Comparison of ENCODE assay signal across 1 cellular context in the genomic region with DNA sequence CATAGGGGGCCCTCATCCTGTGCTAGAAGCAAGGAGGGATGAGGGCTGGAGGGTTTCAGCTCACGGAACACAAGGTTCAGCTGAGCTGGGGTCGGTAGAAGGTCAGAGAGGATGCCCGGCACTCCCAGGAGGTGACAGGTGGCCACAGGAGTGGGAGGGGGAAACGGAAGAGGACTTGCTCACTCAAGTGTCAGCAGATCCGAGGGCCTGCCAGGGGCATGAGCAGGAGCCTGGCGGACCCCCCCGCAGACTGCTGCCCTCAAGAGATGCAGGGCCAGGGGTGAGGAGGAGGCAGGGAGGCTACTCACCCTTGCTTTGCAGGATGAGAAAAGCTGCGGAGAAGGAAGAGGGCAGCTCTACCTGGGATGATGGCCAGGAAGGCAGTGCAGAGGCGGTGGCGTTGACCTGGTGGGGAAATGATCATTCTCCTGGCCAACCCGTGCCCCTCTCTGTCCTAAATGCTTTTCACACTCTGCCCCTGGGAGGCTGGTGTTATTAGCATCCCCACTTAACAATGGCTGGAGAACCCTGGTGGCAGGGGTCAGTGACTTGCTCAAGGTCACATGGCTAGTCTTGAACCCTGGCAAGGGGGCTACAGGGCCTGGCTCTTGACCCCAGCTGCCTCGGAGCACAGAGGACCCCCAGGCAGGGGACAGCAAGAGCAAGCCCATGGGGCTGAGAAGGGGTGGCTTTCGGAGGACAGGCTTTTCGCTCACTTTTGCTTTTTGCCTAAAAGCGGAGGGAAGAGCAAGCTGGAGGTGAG.
TF ChIP-seq lines count a peak whose summit lies in the region.

No MANE protein-coding gene starts in this region.

TF ChIP-seq in IMR-90, 13 proteins besides CTCF, POLR2A, EP300 and RAD21:
- TF ChIP-seq, protein P1, sequence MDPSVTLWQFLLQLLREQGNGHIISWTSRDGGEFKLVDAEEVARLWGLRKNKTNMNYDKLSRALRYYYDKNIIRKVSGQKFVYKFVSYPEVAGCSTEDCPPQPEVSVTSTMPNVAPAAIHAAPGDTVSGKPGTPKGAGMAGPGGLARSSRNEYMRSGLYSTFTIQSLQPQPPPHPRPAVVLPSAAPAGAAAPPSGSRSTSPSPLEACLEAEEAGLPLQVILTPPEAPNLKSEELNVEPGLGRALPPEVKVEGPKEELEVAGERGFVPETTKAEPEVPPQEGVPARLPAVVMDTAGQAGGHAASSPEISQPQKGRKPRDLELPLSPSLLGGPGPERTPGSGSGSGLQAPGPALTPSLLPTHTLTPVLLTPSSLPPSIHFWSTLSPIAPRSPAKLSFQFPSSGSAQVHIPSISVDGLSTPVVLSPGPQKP (IDR thresholded peaks at IDR 0.05; ENCODE audit: borderline replicate concordance, low read depth, low read length), result no peak
- TF ChIP-seq RCOR1 (IDR thresholded peaks at IDR 0.05; ENCODE audit: insufficient replicate concordance, low read length) (no peak), MAFK (IDR thresholded peaks at IDR 0.05; ENCODE audit: low read depth, low read length) (no peak), SMC3 (IDR thresholded peaks at IDR 0.05; ENCODE audit: low read depth, low read length) (no peak), CHD1 (IDR thresholded peaks at IDR 0.05; ENCODE audit: low read depth, low read length) (no peak), CEBPB (IDR thresholded peaks at IDR 0.05; ENCODE audit: low read depth, low read length) (no peak), MAZ (IDR thresholded peaks at IDR 0.05; ENCODE audit: borderline replicate concordance, low read depth, low read length) (no peak), NFE2L2 (IDR thresholded peaks at IDR 0.05; ENCODE audit: low read depth, low read length) (no peak), BHLHE40 (IDR thresholded peaks at IDR 0.05; ENCODE audit: low read depth, low read length) (no peak), RFX5 (IDR thresholded peaks at IDR 0.05; ENCODE audit: low read depth, low read length) (no peak), MXI1 (IDR thresholded peaks at IDR 0.05; ENCODE audit: borderline replicate concordance, low read depth, low read length) (no peak), FOS (IDR thresholded peaks at IDR 0.05; ENCODE audit: low read depth, low read length) (no peak)
- TF ChIP-seq, protein P2, sequence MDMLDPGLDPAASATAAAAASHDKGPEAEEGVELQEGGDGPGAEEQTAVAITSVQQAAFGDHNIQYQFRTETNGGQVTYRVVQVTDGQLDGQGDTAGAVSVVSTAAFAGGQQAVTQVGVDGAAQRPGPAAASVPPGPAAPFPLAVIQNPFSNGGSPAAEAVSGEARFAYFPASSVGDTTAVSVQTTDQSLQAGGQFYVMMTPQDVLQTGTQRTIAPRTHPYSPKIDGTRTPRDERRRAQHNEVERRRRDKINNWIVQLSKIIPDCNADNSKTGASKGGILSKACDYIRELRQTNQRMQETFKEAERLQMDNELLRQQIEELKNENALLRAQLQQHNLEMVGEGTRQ (IDR thresholded peaks at IDR 0.05; ENCODE audit: low read depth, low read length), result no peak
